In the genomic region with DNA sequence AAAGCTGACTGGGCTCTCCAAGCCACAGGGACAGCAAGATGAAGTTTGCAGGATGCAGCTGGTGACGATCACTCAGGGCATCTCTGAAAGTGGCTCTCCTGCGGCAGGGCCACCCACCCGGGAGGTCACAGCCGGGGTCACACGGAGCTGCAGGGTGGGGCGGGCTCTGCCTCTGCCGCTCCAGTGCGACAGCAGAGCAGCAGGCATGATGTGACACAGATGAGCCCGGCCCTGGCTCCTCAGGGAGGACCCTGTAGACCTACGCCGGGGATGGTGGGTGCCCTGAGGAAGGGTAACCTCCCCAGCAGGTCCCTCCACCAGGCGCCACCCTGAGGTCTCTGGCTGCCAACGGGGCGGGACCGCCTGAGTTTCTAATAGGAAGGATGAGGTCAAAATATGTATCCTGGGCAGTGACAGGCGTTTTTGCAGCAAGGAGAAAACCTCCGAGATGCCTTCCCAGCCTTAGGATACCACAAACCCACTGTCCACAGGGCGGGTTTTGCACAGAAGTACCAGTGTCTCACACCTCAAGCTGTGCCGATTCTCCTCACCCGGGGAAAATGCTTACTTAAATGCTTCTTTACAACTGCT, we compare ENCODE assay signal across 1 cellular context.
TF ChIP-seq lines count a peak whose summit lies in the region.

No MANE protein-coding gene starts in this region.

TF ChIP-seq in HepG2, 621 proteins besides CTCF, POLR2A, EP300 and RAD21:
- no peak for TF ChIP-seq MXI1 (IDR thresholded peaks at IDR 0.05; ENCODE audit: borderline replicate concordance, low read depth, low read length)
- no peak for TF ChIP-seq ZNF598 (CRISPR knock-in tag; IDR thresholded peaks at IDR 0.05; ENCODE audit: borderline replicate concordance)
- TF ChIP-seq NR1H2 (CRISPR knock-in tag; IDR thresholded peaks at IDR 0.05; ENCODE audit: borderline replicate concordance, low read depth), result no peak
- TF ChIP-seq GFI1 (CRISPR knock-in tag; IDR thresholded peaks at IDR 0.05; ENCODE audit: borderline replicate concordance), result no peak
- TF ChIP-seq ZBTB21 (CRISPR knock-in tag; IDR thresholded peaks at IDR 0.05), result no peak
- no peak for TF ChIP-seq ZNF280D (CRISPR knock-in tag; IDR thresholded peaks at IDR 0.05)
- no peak for TF ChIP-seq REST (IDR thresholded peaks at IDR 0.05; ENCODE audit: borderline replicate concordance in 1 of 2, low read depth in 1 of 2, low read length in 2 of 2)
- no peak for TF ChIP-seq POGK (CRISPR knock-in tag; conservative IDR thresholded peaks at IDR 0.05)
- no peak for TF ChIP-seq TRIM22 (IDR thresholded peaks at IDR 0.05)
- TF ChIP-seq ZMAT3 (CRISPR knock-in tag; conservative IDR thresholded peaks at IDR 0.05), result no peak
- no peak for TF ChIP-seq ZNF572 (CRISPR knock-in tag; IDR thresholded peaks at IDR 0.05)
- TF ChIP-seq ZNF234 (CRISPR knock-in tag; conservative IDR thresholded peaks at IDR 0.05), result no peak
- TF ChIP-seq, protein P1, sequence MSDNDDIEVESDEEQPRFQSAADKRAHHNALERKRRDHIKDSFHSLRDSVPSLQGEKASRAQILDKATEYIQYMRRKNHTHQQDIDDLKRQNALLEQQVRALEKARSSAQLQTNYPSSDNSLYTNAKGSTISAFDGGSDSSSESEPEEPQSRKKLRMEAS (IDR thresholded peaks at IDR 0.05), result no peak
